ENCODE assay signal across 34 cellular contexts in the genomic region with DNA sequence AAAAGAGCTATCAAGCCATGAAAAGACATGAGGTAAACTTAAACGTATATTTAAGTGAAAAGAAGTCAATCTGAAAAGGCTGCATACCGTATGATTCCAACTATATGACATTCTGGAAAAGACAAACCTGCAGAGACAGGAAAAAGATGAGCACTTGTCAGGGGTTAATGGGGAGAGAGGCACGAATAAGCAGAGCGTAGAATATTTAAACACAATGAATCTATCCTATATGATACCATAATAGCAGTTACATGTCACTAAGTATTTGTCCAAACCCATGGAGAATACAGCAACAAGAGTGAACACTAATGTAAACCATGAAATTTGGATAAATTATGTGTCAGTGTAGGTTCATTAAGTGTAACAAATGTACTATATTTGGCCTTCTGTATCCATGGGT.
"Had no signal": no experiment of that assay in that cellular context is flagged by ENCODE, and none has a peak within 500 bp of the region (broad histone marks: within the 10 kb centered on the region; RNA-seq: fewer than 3 reads in every experiment).

No MANE protein-coding gene starts in this region.

- H3K27me3 ChIP-seq: MG63 had no signal

- H3K9ac ChIP-seq: KMS-11 had no signal

- H3K9me3 ChIP-seq: MG63 had no signal

- H3K36me3 ChIP-seq: MG63 had no signal

- DNase-seq: Karpas-422, Kasumi-1, MG63, MM.1S, MV-4-11, NCI-H1048, NCI-H1092, NCI-H1092 treated with DMSO at 0.1 percent for 48 hours, NCI-H1105, NCI-H1105 treated with DMSO at 0.1 percent for 48 hours, NCI-H1417, NCI-H1417 treated with DMSO at 0.1 percent for 48 hours, NCI-H1436, NCI-H1436 treated with DMSO at 0.1 percent for 48 hours, NCI-H146, NCI-H1694, NCI-H1694 treated with DMSO at 0.1 percent for 48 hours, NCI-H187, NCI-H187 treated with DMSO at 0.1 percent for 48 hours, NCI-H1930, NCI-H2029, NCI-H2029 treated with DMSO at 0.1 percent for 48 hours, NCI-H2081, NCI-H2081 treated with DMSO at 0.1 percent for 48 hours, NCI-H2107, NCI-H2171, NCI-H2171 treated with DMSO at 0.1 percent for 48 hours, NCI-H2227 treated with DMSO at 0.1 percent for 48 hours, NCI-H226, NCI-H345, NCI-H446, NCI-H446 treated with DMSO at 0.1 percent for 48 hours, NCI-H510A had no signal

- H3K4me3 ChIP-seq: MG63 had no signal

- H3K27ac ChIP-seq: KMS-11 had no signal

- H3K4me2 ChIP-seq: KMS-11 had no signal
